ENCODE assay signal across 2 cellular contexts in genomic region chr2:55017428-55017827, GRCh38.
TF ChIP-seq lines count a peak whose summit lies in the region.

No MANE protein-coding gene starts in this region.

TF ChIP-seq in HepG2, 621 proteins besides CTCF, POLR2A, EP300 and RAD21:
- TF ChIP-seq CREB1 (IDR thresholded peaks at IDR 0.05) = no peak
- TF ChIP-seq CREB1 (CRISPR knock-in tag; IDR thresholded peaks at IDR 0.05) = 0 out of 2 replicates have a peak, but pooled peaks have one; percentile 17
- no peak for TF ChIP-seq TP53 (CRISPR knock-in tag; conservative IDR thresholded peaks at IDR 0.05)
- peak in 1 of 2 experiments; percentile 24; a peak in 1 of 4 replicates for TF ChIP-seq ATF4 (CRISPR knock-in tag; IDR thresholded peaks at IDR 0.05)

TF ChIP-seq in IMR-90, 13 proteins besides CTCF, POLR2A, EP300 and RAD21:
- TF ChIP-seq RCOR1 (IDR thresholded peaks at IDR 0.05; ENCODE audit: insufficient replicate concordance, low read length) (no peak), SMC3 (IDR thresholded peaks at IDR 0.05; ENCODE audit: low read depth, low read length) (no peak), RFX5 (IDR thresholded peaks at IDR 0.05; ENCODE audit: low read depth, low read length) (no peak)
